ENCODE assay signal across 1 cellular context in genomic region chr5:127993476-127993875, GRCh38.
TF ChIP-seq lines count a peak whose summit lies in the region.

No MANE protein-coding gene starts in this region.

TF ChIP-seq in HepG2, 621 proteins besides CTCF, POLR2A, EP300 and RAD21 (continued from another document):
- no peak for TF ChIP-seq ATF4 (CRISPR knock-in tag; IDR thresholded peaks at IDR 0.05)
- no peak for TF ChIP-seq NR3C1 (CRISPR knock-in tag; IDR thresholded peaks at IDR 0.05)
- TF ChIP-seq DPF2 (CRISPR knock-in tag; IDR thresholded peaks at IDR 0.05; ENCODE audit: borderline replicate concordance, low read depth), result no peak
- no peak for TF ChIP-seq PHF8 (CRISPR knock-in tag; IDR thresholded peaks at IDR 0.05)
- no peak for TF ChIP-seq HMG20A (CRISPR knock-in tag; IDR thresholded peaks at IDR 0.05; ENCODE audit: borderline replicate concordance)
- TF ChIP-seq, protein P1, sequence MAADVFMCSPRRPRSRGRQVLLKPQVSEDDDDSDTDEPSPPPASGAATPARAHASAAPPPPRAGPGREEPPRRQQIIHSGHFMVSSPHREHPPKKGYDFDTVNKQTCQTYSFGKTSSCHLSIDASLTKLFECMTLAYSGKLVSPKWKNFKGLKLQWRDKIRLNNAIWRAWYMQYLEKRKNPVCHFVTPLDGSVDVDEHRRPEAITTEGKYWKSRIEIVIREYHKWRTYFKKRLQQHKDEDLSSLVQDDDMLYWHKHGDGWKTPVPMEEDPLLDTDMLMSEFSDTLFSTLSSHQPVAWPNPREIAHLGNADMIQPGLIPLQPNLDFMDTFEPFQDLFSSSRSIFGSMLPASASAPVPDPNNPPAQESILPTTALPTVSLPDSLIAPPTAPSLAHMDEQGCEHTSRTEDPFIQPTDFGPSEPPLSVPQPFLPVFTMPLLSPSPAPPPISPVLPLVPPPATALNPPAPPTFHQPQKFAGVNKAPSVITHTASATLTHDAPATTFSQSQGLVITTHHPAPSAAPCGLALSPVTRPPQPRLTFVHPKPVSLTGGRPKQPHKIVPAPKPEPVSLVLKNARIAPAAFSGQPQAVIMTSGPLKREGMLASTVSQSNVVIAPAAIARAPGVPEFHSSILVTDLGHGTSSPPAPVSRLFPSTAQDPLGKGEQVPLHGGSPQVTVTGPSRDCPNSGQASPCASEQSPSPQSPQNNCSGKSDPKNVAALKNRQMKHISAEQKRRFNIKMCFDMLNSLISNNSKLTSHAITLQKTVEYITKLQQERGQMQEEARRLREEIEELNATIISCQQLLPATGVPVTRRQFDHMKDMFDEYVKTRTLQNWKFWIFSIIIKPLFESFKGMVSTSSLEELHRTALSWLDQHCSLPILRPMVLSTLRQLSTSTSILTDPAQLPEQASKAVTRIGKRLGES (CRISPR knock-in tag; IDR thresholded peaks at IDR 0.05; ENCODE audit: borderline replicate concordance), result no peak
- no peak for TF ChIP-seq SP5 (CRISPR knock-in tag; IDR thresholded peaks at IDR 0.05; ENCODE audit: borderline replicate concordance, low read depth)
- 0 out of 2 replicates have a peak, but pooled peaks have one; percentile 28 for TF ChIP-seq FOXK1 (CRISPR knock-in tag; IDR thresholded peaks at IDR 0.05; ENCODE audit: borderline replicate concordance, low read depth)
- TF ChIP-seq, protein P2, sequence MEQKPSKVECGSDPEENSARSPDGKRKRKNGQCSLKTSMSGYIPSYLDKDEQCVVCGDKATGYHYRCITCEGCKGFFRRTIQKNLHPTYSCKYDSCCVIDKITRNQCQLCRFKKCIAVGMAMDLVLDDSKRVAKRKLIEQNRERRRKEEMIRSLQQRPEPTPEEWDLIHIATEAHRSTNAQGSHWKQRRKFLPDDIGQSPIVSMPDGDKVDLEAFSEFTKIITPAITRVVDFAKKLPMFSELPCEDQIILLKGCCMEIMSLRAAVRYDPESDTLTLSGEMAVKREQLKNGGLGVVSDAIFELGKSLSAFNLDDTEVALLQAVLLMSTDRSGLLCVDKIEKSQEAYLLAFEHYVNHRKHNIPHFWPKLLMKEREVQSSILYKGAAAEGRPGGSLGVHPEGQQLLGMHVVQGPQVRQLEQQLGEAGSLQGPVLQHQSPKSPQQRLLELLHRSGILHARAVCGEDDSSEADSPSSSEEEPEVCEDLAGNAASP (CRISPR knock-in tag; IDR thresholded peaks at IDR 0.05; ENCODE audit: borderline replicate concordance), result no peak
- no peak for TF ChIP-seq SMAD1 (CRISPR knock-in tag; IDR thresholded peaks at IDR 0.05; ENCODE audit: borderline replicate concordance, low read depth)
- no peak for TF ChIP-seq GABPB1 (CRISPR knock-in tag; IDR thresholded peaks at IDR 0.05)
- TF ChIP-seq IRF9 (CRISPR knock-in tag; IDR thresholded peaks at IDR 0.05; ENCODE audit: borderline replicate concordance), result no peak
- TF ChIP-seq ZNF879 (CRISPR knock-in tag; IDR thresholded peaks at IDR 0.05), result no peak
- TF ChIP-seq GPN1 (CRISPR knock-in tag; IDR thresholded peaks at IDR 0.05; ENCODE audit: borderline replicate concordance), result no peak
- 0 out of 2 replicates have a peak, but pooled peaks have one; percentile 17 for TF ChIP-seq TBX2 (CRISPR knock-in tag; IDR thresholded peaks at IDR 0.05; ENCODE audit: borderline replicate concordance)
- TF ChIP-seq, protein P3, sequence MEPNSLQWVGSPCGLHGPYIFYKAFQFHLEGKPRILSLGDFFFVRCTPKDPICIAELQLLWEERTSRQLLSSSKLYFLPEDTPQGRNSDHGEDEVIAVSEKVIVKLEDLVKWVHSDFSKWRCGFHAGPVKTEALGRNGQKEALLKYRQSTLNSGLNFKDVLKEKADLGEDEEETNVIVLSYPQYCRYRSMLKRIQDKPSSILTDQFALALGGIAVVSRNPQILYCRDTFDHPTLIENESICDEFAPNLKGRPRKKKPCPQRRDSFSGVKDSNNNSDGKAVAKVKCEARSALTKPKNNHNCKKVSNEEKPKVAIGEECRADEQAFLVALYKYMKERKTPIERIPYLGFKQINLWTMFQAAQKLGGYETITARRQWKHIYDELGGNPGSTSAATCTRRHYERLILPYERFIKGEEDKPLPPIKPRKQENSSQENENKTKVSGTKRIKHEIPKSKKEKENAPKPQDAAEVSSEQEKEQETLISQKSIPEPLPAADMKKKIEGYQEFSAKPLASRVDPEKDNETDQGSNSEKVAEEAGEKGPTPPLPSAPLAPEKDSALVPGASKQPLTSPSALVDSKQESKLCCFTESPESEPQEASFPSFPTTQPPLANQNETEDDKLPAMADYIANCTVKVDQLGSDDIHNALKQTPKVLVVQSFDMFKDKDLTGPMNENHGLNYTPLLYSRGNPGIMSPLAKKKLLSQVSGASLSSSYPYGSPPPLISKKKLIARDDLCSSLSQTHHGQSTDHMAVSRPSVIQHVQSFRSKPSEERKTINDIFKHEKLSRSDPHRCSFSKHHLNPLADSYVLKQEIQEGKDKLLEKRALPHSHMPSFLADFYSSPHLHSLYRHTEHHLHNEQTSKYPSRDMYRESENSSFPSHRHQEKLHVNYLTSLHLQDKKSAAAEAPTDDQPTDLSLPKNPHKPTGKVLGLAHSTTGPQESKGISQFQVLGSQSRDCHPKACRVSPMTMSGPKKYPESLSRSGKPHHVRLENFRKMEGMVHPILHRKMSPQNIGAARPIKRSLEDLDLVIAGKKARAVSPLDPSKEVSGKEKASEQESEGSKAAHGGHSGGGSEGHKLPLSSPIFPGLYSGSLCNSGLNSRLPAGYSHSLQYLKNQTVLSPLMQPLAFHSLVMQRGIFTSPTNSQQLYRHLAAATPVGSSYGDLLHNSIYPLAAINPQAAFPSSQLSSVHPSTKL (CRISPR knock-in tag; IDR thresholded peaks at IDR 0.05), result 0 out of 2 replicates have a peak, but pooled peaks have one; percentile 11
- TF ChIP-seq, protein P4, sequence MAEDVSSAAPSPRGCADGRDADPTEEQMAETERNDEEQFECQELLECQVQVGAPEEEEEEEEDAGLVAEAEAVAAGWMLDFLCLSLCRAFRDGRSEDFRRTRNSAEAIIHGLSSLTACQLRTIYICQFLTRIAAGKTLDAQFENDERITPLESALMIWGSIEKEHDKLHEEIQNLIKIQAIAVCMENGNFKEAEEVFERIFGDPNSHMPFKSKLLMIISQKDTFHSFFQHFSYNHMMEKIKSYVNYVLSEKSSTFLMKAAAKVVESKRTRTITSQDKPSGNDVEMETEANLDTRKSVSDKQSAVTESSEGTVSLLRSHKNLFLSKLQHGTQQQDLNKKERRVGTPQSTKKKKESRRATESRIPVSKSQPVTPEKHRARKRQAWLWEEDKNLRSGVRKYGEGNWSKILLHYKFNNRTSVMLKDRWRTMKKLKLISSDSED (CRISPR knock-in tag; IDR thresholded peaks at IDR 0.05), result no peak
- no peak for TF ChIP-seq ZNF839 (CRISPR knock-in tag; IDR thresholded peaks at IDR 0.05; ENCODE audit: borderline replicate concordance)
- TF ChIP-seq, protein P5, sequence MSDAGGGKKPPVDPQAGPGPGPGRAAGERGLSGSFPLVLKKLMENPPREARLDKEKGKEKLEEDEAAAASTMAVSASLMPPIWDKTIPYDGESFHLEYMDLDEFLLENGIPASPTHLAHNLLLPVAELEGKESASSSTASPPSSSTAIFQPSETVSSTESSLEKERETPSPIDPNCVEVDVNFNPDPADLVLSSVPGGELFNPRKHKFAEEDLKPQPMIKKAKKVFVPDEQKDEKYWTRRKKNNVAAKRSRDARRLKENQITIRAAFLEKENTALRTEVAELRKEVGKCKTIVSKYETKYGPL (CRISPR knock-in tag; IDR thresholded peaks at IDR 0.05), result no peak
- TF ChIP-seq KMT2A (CRISPR knock-in tag; IDR thresholded peaks at IDR 0.05), result no peak
- no peak for TF ChIP-seq MED13 (CRISPR knock-in tag; IDR thresholded peaks at IDR 0.05)
- no peak for TF ChIP-seq E2F1 (CRISPR knock-in tag; IDR thresholded peaks at IDR 0.05)
- no peak for TF ChIP-seq IRX3 (CRISPR knock-in tag; IDR thresholded peaks at IDR 0.05; ENCODE audit: borderline replicate concordance, low read depth)
- TF ChIP-seq ZNF790 (CRISPR knock-in tag; IDR thresholded peaks at IDR 0.05; ENCODE audit: borderline replicate concordance), result no peak
- TF ChIP-seq ZNF674 (CRISPR knock-in tag; IDR thresholded peaks at IDR 0.05; ENCODE audit: low read depth), result no peak
- TF ChIP-seq FOXP1 (IDR thresholded peaks at IDR 0.05), result no peak
- 0 out of 2 replicates have a peak, but pooled peaks have one; percentile 34 for TF ChIP-seq FOXP1 (CRISPR knock-in tag; IDR thresholded peaks at IDR 0.05)
- no peak for TF ChIP-seq EHMT2 (IDR thresholded peaks at IDR 0.05; ENCODE audit: borderline replicate concordance, low read depth, low read length)
- TF ChIP-seq, protein P6, sequence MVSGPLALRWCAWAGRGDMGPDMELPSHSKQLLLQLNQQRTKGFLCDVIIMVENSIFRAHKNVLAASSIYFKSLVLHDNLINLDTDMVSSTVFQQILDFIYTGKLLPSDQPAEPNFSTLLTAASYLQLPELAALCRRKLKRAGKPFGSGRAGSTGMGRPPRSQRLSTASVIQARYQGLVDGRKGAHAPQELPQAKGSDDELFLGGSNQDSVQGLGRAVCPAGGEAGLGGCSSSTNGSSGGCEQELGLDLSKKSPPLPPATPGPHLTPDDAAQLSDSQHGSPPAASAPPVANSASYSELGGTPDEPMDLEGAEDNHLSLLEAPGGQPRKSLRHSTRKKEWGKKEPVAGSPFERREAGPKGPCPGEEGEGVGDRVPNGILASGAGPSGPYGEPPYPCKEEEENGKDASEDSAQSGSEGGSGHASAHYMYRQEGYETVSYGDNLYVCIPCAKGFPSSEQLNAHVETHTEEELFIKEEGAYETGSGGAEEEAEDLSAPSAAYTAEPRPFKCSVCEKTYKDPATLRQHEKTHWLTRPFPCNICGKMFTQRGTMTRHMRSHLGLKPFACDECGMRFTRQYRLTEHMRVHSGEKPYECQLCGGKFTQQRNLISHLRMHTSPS (CRISPR knock-in tag; IDR thresholded peaks at IDR 0.05; ENCODE audit: low read depth), result no peak
- TF ChIP-seq, protein P7, sequence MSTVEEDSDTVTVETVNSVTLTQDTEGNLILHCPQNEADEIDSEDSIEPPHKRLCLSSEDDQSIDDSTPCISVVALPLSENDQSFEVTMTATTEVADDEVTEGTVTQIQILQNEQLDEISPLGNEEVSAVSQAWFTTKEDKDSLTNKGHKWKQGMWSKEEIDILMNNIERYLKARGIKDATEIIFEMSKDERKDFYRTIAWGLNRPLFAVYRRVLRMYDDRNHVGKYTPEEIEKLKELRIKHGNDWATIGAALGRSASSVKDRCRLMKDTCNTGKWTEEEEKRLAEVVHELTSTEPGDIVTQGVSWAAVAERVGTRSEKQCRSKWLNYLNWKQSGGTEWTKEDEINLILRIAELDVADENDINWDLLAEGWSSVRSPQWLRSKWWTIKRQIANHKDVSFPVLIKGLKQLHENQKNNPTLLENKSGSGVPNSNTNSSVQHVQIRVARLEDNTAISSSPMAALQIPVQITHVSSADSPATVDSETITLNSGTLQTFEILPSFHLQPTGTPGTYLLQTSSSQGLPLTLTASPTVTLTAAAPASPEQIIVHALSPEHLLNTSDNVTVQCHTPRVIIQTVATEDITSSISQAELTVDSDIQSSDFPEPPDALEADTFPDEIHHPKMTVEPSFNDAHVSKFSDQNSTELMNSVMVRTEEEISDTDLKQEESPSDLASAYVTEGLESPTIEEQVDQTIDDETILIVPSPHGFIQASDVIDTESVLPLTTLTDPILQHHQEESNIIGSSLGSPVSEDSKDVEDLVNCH (CRISPR knock-in tag; IDR thresholded peaks at IDR 0.05), result no peak
- TF ChIP-seq NR2C2 (CRISPR knock-in tag; IDR thresholded peaks at IDR 0.05; ENCODE audit: borderline replicate concordance), result no peak
